ENCODE assay signal across 29 cellular contexts in the genomic region with DNA sequence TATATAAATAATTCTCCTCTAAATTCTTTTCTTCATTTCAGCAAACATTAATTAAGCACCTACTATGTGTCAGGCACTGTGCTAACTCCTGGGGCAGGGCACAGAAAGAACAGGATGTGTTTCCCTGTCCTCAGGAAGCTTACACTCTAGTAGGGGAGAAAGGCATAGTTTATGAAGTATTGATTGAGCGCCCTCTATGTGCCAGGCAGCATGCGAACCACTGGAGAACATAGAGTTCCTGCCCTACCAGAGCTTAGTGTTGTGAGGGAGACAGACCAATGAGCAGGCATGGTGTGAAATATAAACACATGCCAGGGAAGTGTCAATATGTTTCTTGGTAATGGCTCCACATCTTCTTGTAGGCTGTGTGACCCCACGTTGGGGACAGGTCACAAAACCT. TPM values are rescaled to one million over a fixed set of nuclear protein-coding genes. Genes with fewer than 3 reads are reported as not detected.
A peak's percentile ranks its signal among the peaks of the same experiment; 100 is the strongest.
DNase-seq lines count a peak whose midpoint lies in the region; ATAC-seq and TF ChIP-seq lines count a peak whose summit lies in the region.
"Had no signal": no experiment of that assay in that cellular context is flagged by ENCODE, and none has a peak within 500 bp of the region (broad histone marks: within the 10 kb centered on the region; RNA-seq: fewer than 3 reads in every experiment).

No MANE protein-coding gene starts in this region.

- no peak overlapping the region for H3K4me2 ChIP-seq in GM23338
- H3K4me2 ChIP-seq in osteoblast (ENCODE audit: insufficient read depth, low read length), result no peak overlapping the region
- H3K4me2 ChIP-seq in hepatocyte, result no peak overlapping the region

- no peak overlapping the region for H3K4me3 ChIP-seq in GM23338
- no peak overlapping the region for H3K4me3 ChIP-seq in osteoblast (ENCODE audit: insufficient read depth, low read length)
- no peak overlapping the region for H3K4me3 ChIP-seq in hepatocyte
- H3K4me3 ChIP-seq in upper lobe of right lung, result no peak overlapping the region
- H3K4me3 ChIP-seq: adrenal gland, esophagus squamous epithelium, heart left ventricle, lung, psoas muscle, tibial nerve had no signal

- POLR2A ChIA-PET in WTC11 (lab: Charles Lee), result no interaction called here

- H3K9me3 Mint-ChIP-seq in GM23338 (no peaks in the 10 kb centered on the region; the same call in 1 of the 3 replicates), WTC11 (peaks cover 7% of the 10 kb centered on the region; the same call in 1 of the 2 replicates)
- H3K9me3 Mint-ChIP-seq: activated naive CD4-positive, alpha-beta T cell treated with anti-CD3 and anti-CD28 coated beads, Interleukin-2, amount 10 ng/mL, durations not matched to agents 7 days and 5 days had no signal

- no peaks in the 10 kb centered on the region for H4K20me1 ChIP-seq in GM23338 (replicated peaks; ENCODE audit: insufficient read depth)
- no peaks in the 10 kb centered on the region for H4K20me1 ChIP-seq in osteoblast (ENCODE audit: insufficient read depth, low read length)
- H4K20me1 ChIP-seq in hepatocyte (ENCODE audit: insufficient read depth, poor library complexity, severe bottlenecking), result no peaks in the 10 kb centered on the region

- no peaks in the 10 kb centered on the region for H3K27me3 Mint-ChIP-seq in GM23338 (ENCODE audit: insufficient read depth, low read depth, poor library complexity)
- no peaks in the 10 kb centered on the region; the same call in 1 of the 2 replicates for H3K27me3 Mint-ChIP-seq in WTC11 (ENCODE audit: low read depth)

- H3K36me3 Mint-ChIP-seq in GM23338 (ENCODE audit: low read depth) (no peaks in the 10 kb centered on the region), WTC11 (no peaks in the 10 kb centered on the region)
- H3K36me3 Mint-ChIP-seq: activated naive CD4-positive, alpha-beta T cell treated with anti-CD3 and anti-CD28 coated beads, Interleukin-2, amount 10 ng/mL, durations not matched to agents 7 days and 5 days; naive thymus-derived CD8-positive, alpha-beta T cell had no signal

- H3K4me1 ChIP-seq in GM23338 (ENCODE audit: insufficient read depth) (no peaks in the 10 kb centered on the region), osteoblast (ENCODE audit: insufficient read depth, low read length) (no peaks in the 10 kb centered on the region), hepatocyte (ENCODE audit: insufficient read depth) (no peaks in the 10 kb centered on the region), upper lobe of right lung (no peaks in the 10 kb centered on the region)
- H3K4me1 ChIP-seq: adrenal gland, Caco-2, esophagus squamous epithelium, heart left ventricle, psoas muscle, tibial nerve had no signal

- 55% methylated on average over 3 of the region's 3 CpGs for WGBS in hepatocyte (ENCODE audit: low lambda C conversion rate, missing lambda C conversion rate)

- H3K79me2 ChIP-seq in GM23338 (replicated peaks; ENCODE audit: insufficient read depth) (no peaks in the 10 kb centered on the region), osteoblast (ENCODE audit: insufficient read depth, low read length) (no peaks in the 10 kb centered on the region), hepatocyte (no peaks in the 10 kb centered on the region)

- H3K27ac ChIP-seq in GM23338 (ENCODE audit: low read depth) (no peak overlapping the region), osteoblast (ENCODE audit: low read depth, low read length) (no peak overlapping the region), hepatocyte (no peak overlapping the region), upper lobe of right lung (no peak overlapping the region)
- H3K27ac ChIP-seq: adrenal gland, esophagus squamous epithelium, heart left ventricle, psoas muscle, tibial nerve had no signal

- TF ChIP-seq CTCF in GM23338 (conservative IDR thresholded peaks at IDR 0.05; ENCODE audit: low read depth in 2 of 2), result peak; percentile 39 to 51
- TF ChIP-seq CTCF in WTC11 (IDR thresholded peaks at IDR 0.05), result no peak
- no peak for TF ChIP-seq CTCF in osteoblast (IDR thresholded peaks at IDR 0.05; ENCODE audit: extremely low read depth, low read depth, low read length)
- no peak for TF ChIP-seq CTCF in hepatocyte (IDR thresholded peaks at IDR 0.05; ENCODE audit: poor library complexity)
- TF ChIP-seq CTCF in upper lobe of right lung (IDR thresholded peaks at IDR 0.05), result no peak

- no peaks in the 10 kb centered on the region for H3F3A ChIP-seq in GM23338 (replicated peaks; ENCODE audit: low read depth)

- H3K4me1 Mint-ChIP-seq in GM23338 (no peaks in the 10 kb centered on the region), WTC11 (no peaks in the 10 kb centered on the region)
- H3K4me1 Mint-ChIP-seq: activated naive CD4-positive, alpha-beta T cell treated with anti-CD3 and anti-CD28 coated beads, Interleukin-2, amount 10 ng/mL, durations not matched to agents 7 days and 5 days; naive thymus-derived CD8-positive, alpha-beta T cell had no signal

- no peaks in the 10 kb centered on the region for H3K36me3 ChIP-seq in GM23338 (ENCODE audit: insufficient read depth)
- H3K36me3 ChIP-seq in osteoblast (ENCODE audit: insufficient read depth, low read length), result no peaks in the 10 kb centered on the region
- H3K36me3 ChIP-seq in hepatocyte (replicated peaks; ENCODE audit: insufficient read depth, low read depth), result no peaks in the 10 kb centered on the region
- no peaks in the 10 kb centered on the region for H3K36me3 ChIP-seq in upper lobe of right lung
- H3K36me3 ChIP-seq: adrenal gland, esophagus squamous epithelium, heart left ventricle, tibial nerve had no signal

- H3K9me3 ChIP-seq in osteoblast (ENCODE audit: low read depth, low read length) (no peaks in the 10 kb centered on the region), hepatocyte (ENCODE audit: low read depth) (no peaks in the 10 kb centered on the region), upper lobe of right lung (no peaks in the 10 kb centered on the region)
- H3K9me3 ChIP-seq: adrenal gland, Caco-2, esophagus squamous epithelium, heart left ventricle, psoas muscle, tibial nerve had no signal

- intact Hi-C loops in upper lobe of right lung (cut with DNase I), result no loop called here

- H3K27me3 ChIP-seq in GM23338 (ENCODE audit: insufficient read depth) (no peaks in the 10 kb centered on the region), osteoblast (ENCODE audit: insufficient read depth, low read length) (no peaks in the 10 kb centered on the region), hepatocyte (no peaks in the 10 kb centered on the region), upper lobe of right lung (no peaks in the 10 kb centered on the region)

- H3K4me3 Mint-ChIP-seq in GM23338 (no peak overlapping the region), WTC11 (no peak overlapping the region)
- H3K4me3 Mint-ChIP-seq: activated CD8-positive, alpha-beta T cell treated with anti-CD3 and anti-CD28 coated beads, Interleukin-2, amount 10 ng/mL, durations not matched to agents 7 days and 5 days; activated naive CD4-positive, alpha-beta T cell treated with anti-CD3 and anti-CD28 coated beads, Interleukin-2, amount 10 ng/mL, durations not matched to agents 7 days and 5 days; naive thymus-derived CD8-positive, alpha-beta T cell had no signal

- ATAC-seq in GM23338, result no peak
- 0 out of 2 replicates have a peak, but pooled peaks have one; percentile 30 for ATAC-seq in WTC11
- no peak for ATAC-seq in upper lobe of right lung
- ATAC-seq: activated CD8-positive, alpha-beta T cell treated with anti-CD3 and anti-CD28 coated beads, Interleukin-2, amount 10 ng/mL, durations not matched to agents 7 days and 5 days; heart left ventricle; naive thymus-derived CD8-positive, alpha-beta T cell; psoas muscle had no signal

- CTCF ChIA-PET in WTC11 (lab: Charles Lee), result interaction anchor here (1.3 kb wide), 1 partner anchor 276 kb away, joined by 4 read pairs; no protein-coding TSS in a partner anchor

- H3K27ac Mint-ChIP-seq in GM23338, result no peak overlapping the region
- no peak overlapping the region for H3K27ac Mint-ChIP-seq in WTC11
- H3K27ac Mint-ChIP-seq: activated CD8-positive, alpha-beta T cell treated with anti-CD3 and anti-CD28 coated beads, Interleukin-2, amount 10 ng/mL, durations not matched to agents 7 days and 5 days; activated naive CD4-positive, alpha-beta T cell treated with anti-CD3 and anti-CD28 coated beads, Interleukin-2, amount 10 ng/mL, durations not matched to agents 7 days and 5 days; naive thymus-derived CD8-positive, alpha-beta T cell had no signal

- DNase-seq in GM23338 (ENCODE audit: low spot score) (peak; percentile 5), NAMALWA (ENCODE audit: low spot score) (peak; percentile 2), WTC11 (ENCODE audit: low spot score) (no peak), osteoblast (ENCODE audit: insufficient read length, low spot score, missing footprints) (peak; percentile 11), hepatocyte (ENCODE audit: low spot score) (no peak), GOT3 (lab: John Stamatoyannopoulos, UW) (no peak), upper lobe of right lung (no peak)
- DNase-seq: activated CD8-positive, alpha-beta T cell treated with anti-CD3 and anti-CD28 coated beads, Interleukin-2, amount 10 ng/mL, durations not matched to agents 7 days and 5 days; activated naive CD4-positive, alpha-beta T cell treated with anti-CD3 and anti-CD28 coated beads, Interleukin-2, amount 10 ng/mL, durations not matched to agents 7 days and 5 days; adrenal gland; C1 segment of cervical spinal cord; Caco-2; dermis blood vessel endothelial cell; esophagus squamous epithelium; foreskin melanocyte; heart left ventricle; naive thymus-derived CD8-positive, alpha-beta T cell; NCI-H146; NCI-H2107; NCI-H446; NCI-H82; nucleus accumbens; psoas muscle; stimulated activated CD4-positive, alpha-beta T cell treated with anti-CD3 and anti-CD28 coated beads, Interleukin-4, amount 100 ng/mL, for 1 hour had no signal

- H3K9me2 ChIP-seq in GM23338 (ENCODE audit: insufficient read depth) (no peaks in the 10 kb centered on the region), hepatocyte (replicated peaks; ENCODE audit: insufficient read depth) (no peaks in the 10 kb centered on the region)

- no peak overlapping the region for H2AFZ ChIP-seq in GM23338
- no peak overlapping the region for H2AFZ ChIP-seq in osteoblast (ENCODE audit: low read length)
- H2AFZ ChIP-seq in hepatocyte, result no peak overlapping the region

TF ChIP-seq in GM23338, 12 proteins besides CTCF, POLR2A, EP300 and RAD21 (continues in another document):
- TF ChIP-seq POLR2AphosphoS5 (IDR thresholded peaks at IDR 0.05; ENCODE audit: low read depth), result no peak

TF ChIP-seq in WTC11, 78 proteins besides CTCF, POLR2A, EP300 and RAD21 (continues in another document):
- TF ChIP-seq ZNF121 (CRISPR knock-in tag; IDR thresholded peaks at IDR 0.05) (no peak), ZNF423 (CRISPR knock-in tag; IDR thresholded peaks at IDR 0.05) (no peak)

RNA-seq across cellular contexts. Expression of a gene that starts 3.7 kb away (rescaled TPM):
- not detected in 2 replicates for total RNA-seq in GM23338 (2014; rRNA removed; shearing (Covaris generic))
- polyA plus RNA-seq in GM23338 (2016; fragmentation: Nextera tagmentation; extraction: Ambion mirVana), result not detected in 2 replicates
- not detected in 3 replicates for total RNA-seq in WTC11 (2021)
- total RNA-seq in osteoblast, result not detected in 2 replicates
- 0.08 and 0.27 TPM in 2 replicates for total RNA-seq in hepatocyte
- not detected in 2 replicates for polyA plus RNA-seq in hepatocyte
- total RNA-seq in upper lobe of right lung, result 0.06 TPM
- total RNA-seq: activated CD8-positive, alpha-beta T cell treated with anti-CD3 and anti-CD28 coated beads, Interleukin-2, amount 10 ng/mL, durations not matched to agents 7 days and 5 days; Caco-2; Daoy; dermis blood vessel endothelial cell; mononuclear cell; naive thymus-derived CD8-positive, alpha-beta T cell; T-helper 2 cell treated with Interferon-gamma antibody and Interleukin-4, amounts not matched to agents 100 ng/mL and 5 ng/mL, for 36 hours had no signal
- polyA plus RNA-seq: heart left ventricle; lung; naive thymus-derived CD8-positive, alpha-beta T cell; psoas muscle had no signal

RNA-seq across cellular contexts. Expression of a gene that starts 53.3 kb away (rescaled TPM):
- total RNA-seq in GM23338 (2014; rRNA removed; shearing (Covaris generic)), result 13.0 and 14.5 TPM in 2 replicates
- polyA plus RNA-seq in GM23338 (2016; fragmentation: Nextera tagmentation; extraction: Ambion mirVana) (31.1 and 33.4 TPM in 2 replicates), hepatocyte (6.1 and 6.8 TPM in 2 replicates)
- total RNA-seq in WTC11 (2021) (12.3 to 12.4 TPM (median 12.4 TPM) in 3 replicates), osteoblast (19.2 and 23.6 TPM in 2 replicates), hepatocyte (3.9 and 6.9 TPM in 2 replicates), upper lobe of right lung (7.9 TPM)

Comparison
In these comparisons a context has a peak if more than half of its experiments do, and no peak if none do; other contexts are left out.
1. DNase-seq: peak in GM23338 (single experiment), NAMALWA (single experiment) and osteoblast (single experiment); none in WTC11 (single experiment), hepatocyte (single experiment), GOT3 (single experiment) and upper lobe of right lung (single experiment).
2. CTCF ChIP-seq: peak in GM23338 (2 of 2); none in WTC11 (single experiment), osteoblast (single experiment), hepatocyte (single experiment) and upper lobe of right lung (single experiment).